11 cellular contexts compared by ENCODE assay signal in the genomic region with DNA sequence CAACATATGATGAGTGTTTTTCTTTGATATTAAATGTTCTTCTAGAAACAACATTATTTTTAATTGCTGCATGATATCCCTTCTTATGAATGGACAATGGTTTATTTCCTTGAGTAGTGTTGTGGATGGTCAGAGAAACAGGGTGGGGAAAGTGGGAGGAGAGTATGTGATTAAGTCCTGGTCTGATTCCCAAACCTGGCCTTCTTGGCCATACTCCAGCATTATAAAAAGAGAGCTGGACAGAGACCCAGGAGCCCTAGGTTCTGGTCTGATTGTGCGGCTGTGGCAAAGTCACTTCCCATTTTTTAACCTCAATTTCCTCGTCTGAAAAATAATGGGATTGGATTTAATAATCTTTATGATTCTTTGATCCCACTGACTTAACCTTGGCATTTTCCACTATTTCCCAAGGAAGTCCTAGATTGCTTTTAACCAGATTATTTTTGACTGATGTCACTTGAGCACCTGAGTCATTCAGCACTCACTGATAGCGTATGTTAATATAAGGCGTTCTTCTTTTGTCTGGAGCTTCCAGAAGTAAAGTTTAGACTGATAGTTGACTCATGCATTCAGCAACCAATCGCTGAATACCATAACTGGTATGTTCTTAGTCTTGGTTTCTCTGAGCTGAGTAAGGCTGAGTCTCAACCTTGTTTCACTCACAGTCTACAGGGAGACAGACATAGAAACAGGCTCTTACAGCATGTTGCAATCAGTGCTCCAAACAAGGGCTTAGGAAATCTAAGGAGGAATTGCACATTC. TPM values are rescaled to one million over a fixed set of nuclear protein-coding genes. Genes with fewer than 3 reads are reported as not detected.
DNase-seq lines count a peak whose midpoint lies in the region; ATAC-seq, FAIRE-seq and TF ChIP-seq lines count a peak whose summit lies in the region.
"Had no signal": no experiment of that assay in that cellular context is flagged by ENCODE, and none has a peak within 500 bp of the region (broad histone marks: within the 10 kb centered on the region; RNA-seq: fewer than 3 reads in every experiment).

No MANE protein-coding gene starts in this region.

- H3K4me3 Mint-ChIP-seq in H9: no peak overlapping the region

- H3K27ac Mint-ChIP-seq in H9: no peak overlapping the region
- H3K27ac Mint-ChIP-seq: activated naive CD4-positive, alpha-beta T cell treated with anti-CD3 and anti-CD28 coated beads, Interleukin-2, amount 50 U/mL, for 72 hours had no signal

- no peak overlapping the region for H3K4me3 ChIP-seq in RWPE2 (ENCODE audit: severe bottlenecking)

- H3K27ac ChIP-seq in RWPE2 (ENCODE audit: poor library complexity, severe bottlenecking): peak overlapping the region; percentile 97
- H3K27ac ChIP-seq in H9 (ENCODE audit: insufficient read length, low read depth, low read length): no peak overlapping the region

- peak; percentile 98 for ATAC-seq in RWPE2 (ENCODE audit: low read depth)
- ATAC-seq in sciatic nerve: peak; percentile 88
- no peak for ATAC-seq in HG03097 (IDR thresholded peaks at IDR 0.05; ENCODE audit: low FRiP score, unreplicated experiment)

- H3K4me1 Mint-ChIP-seq in H9: peaks cover 10% of the 10 kb centered on the region in 2 experiments

- intact Hi-C loops in sciatic nerve (cut with DNase I): no loop called here

- H4K8ac ChIP-seq in H9 (replicated peaks; ENCODE audit: insufficient read length, low read depth, low read length): no peak overlapping the region

- H2BK5ac ChIP-seq in H9 (ENCODE audit: insufficient read length, low read length): no peak overlapping the region

- H3K27me3 ChIP-seq in RWPE2 (ENCODE audit: insufficient read depth, poor library complexity, severe bottlenecking) (no peaks in the 10 kb centered on the region), H9 (ENCODE audit: insufficient read depth, low read length) (no peaks in the 10 kb centered on the region)

- H3K9ac ChIP-seq in H9 (ENCODE audit: extremely low read depth, insufficient read length, low read length): no peak overlapping the region

- peaks cover 5 to 7% of the 10 kb centered on the region in 2 experiments; a peak in 3 of 5 replicates for H3K9me3 Mint-ChIP-seq in H9

- no peak overlapping the region for H3K14ac ChIP-seq in H9 (ENCODE audit: insufficient read depth, low read length)

- H3K79me1 ChIP-seq in H9 (ENCODE audit: insufficient read depth, low read depth, low read length, poor library complexity, severe bottlenecking): no peaks in the 10 kb centered on the region

- peak; percentile 97 for DNase-seq in EL
- peak; percentile 70 for DNase-seq in RWPE2 (ENCODE audit: low spot score)
- DNase-seq in fibroblast of the conjunctiva (ENCODE audit: low read depth): peak; percentile 98
- DNase-seq in sciatic nerve (ENCODE audit: low spot score): no peak
- no peak for DNase-seq in activated CD4-positive, CD25-positive, alpha-beta regulatory T cell treated with anti-CD3 and anti-CD28 coated beads, Interleukin-2, amount 50 U/mL, for 72 hours
- no peak for DNase-seq in H9
- DNase-seq in GM12892 (ENCODE audit: insufficient read length): no peak
- DNase-seq: NCI-H1436 treated with DMSO at 0.1 percent for 48 hours, T-helper 1 cell had no signal

- H2BK12ac ChIP-seq in H9 (ENCODE audit: insufficient read length, low read depth, low read length): no peak overlapping the region

- no peak for TF ChIP-seq CTCF in RWPE2 (IDR thresholded peaks at IDR 0.05; ENCODE audit: poor library complexity, severe bottlenecking)
- TF ChIP-seq CTCF in H9 (conservative IDR thresholded peaks at IDR 0.05): no peak

- H3K4me1 ChIP-seq in RWPE2 (ENCODE audit: insufficient read depth, poor library complexity, severe bottlenecking): peaks cover 48% of the 10 kb centered on the region
- no peaks in the 10 kb centered on the region; the same call in 1 of the 2 replicates for H3K4me1 ChIP-seq in H9 (ENCODE audit: insufficient read depth, low read length)

- no peak for FAIRE-seq in GM12892 (lab: Jason Lieb, UNC)

- H3K4ac ChIP-seq in H9 (ENCODE audit: low read depth, low read length): no peak overlapping the region

- TF ChIP-seq POLR2A in GM12892 (IDR thresholded peaks at IDR 0.05; ENCODE audit: low read depth, low read length): no peak

- H2BK120ac ChIP-seq in H9 (ENCODE audit: low read depth, low read length, poor library complexity, severe bottlenecking): no peak overlapping the region

- no peak overlapping the region for H3K56ac ChIP-seq in H9 (ENCODE audit: insufficient read length, low read depth, low read length)

- no peaks in the 10 kb centered on the region for H3K9me3 ChIP-seq in RWPE2 (ENCODE audit: severe bottlenecking)
- H3K9me3 ChIP-seq in H9 (ENCODE audit: control insufficient read depth, low read depth, low read length): no peaks in the 10 kb centered on the region

- H3K4me2 ChIP-seq in H9 (ENCODE audit: insufficient read depth, insufficient read length, low read length): no peak overlapping the region

- no peak overlapping the region for H4K91ac ChIP-seq in H9 (ENCODE audit: insufficient read length, low read depth, low read length)

- no peak overlapping the region for H2BK20ac ChIP-seq in H9 (ENCODE audit: low read depth, low read length, poor library complexity, severe bottlenecking)

- no CpG with 5 or more reads among the region's 5 CpGs for WGBS in H9 (ENCODE audit: extremely low coverage, insufficient read length, low lambda C conversion rate)

- H3K27me3 Mint-ChIP-seq in H9 (ENCODE audit: low read depth): no peaks in the 10 kb centered on the region

- H3K23me2 ChIP-seq in H9 (ENCODE audit: insufficient read length, low read depth, low read length, poor library complexity, severe bottlenecking): no peaks in the 10 kb centered on the region

- no peak overlapping the region for H4K5ac ChIP-seq in H9 (ENCODE audit: insufficient read length, low read depth, low read length)

- peaks cover 0 to 7% (median 6%) of the 10 kb centered on the region in 3 experiments; a peak in 2 of 7 replicates for H3K36me3 Mint-ChIP-seq in H9 (ENCODE audit: insufficient read depth in 1 of 3, low read depth in 3 of 3)
- H3K36me3 Mint-ChIP-seq: activated naive CD4-positive, alpha-beta T cell treated with anti-CD3 and anti-CD28 coated beads, Interleukin-2, amount 50 U/mL, for 72 hours had no signal

- no peak overlapping the region for H2AFZ ChIP-seq in H9 (ENCODE audit: low read length)

- no peak overlapping the region for H3T11ph ChIP-seq in H9 (ENCODE audit: low read length)

- no peak overlapping the region for H2BK15ac ChIP-seq in H9 (ENCODE audit: low read depth, low read length)

- no peak overlapping the region for H3K23ac ChIP-seq in H9 (ENCODE audit: insufficient read length, low read depth, low read length)

- no peak overlapping the region for H2AK5ac ChIP-seq in H9 (ENCODE audit: insufficient read length, low read length)

- H3K18ac ChIP-seq in H9 (ENCODE audit: insufficient read length, low read depth, low read length): no peak overlapping the region

- H3K79me2 ChIP-seq in H9 (ENCODE audit: insufficient read depth, low read length): no peaks in the 10 kb centered on the region

- H4K20me1 ChIP-seq in H9 (ENCODE audit: control insufficient read depth, insufficient read depth, insufficient read length): no peaks in the 10 kb centered on the region

- peaks cover 76% of the 10 kb centered on the region for H3K36me3 ChIP-seq in RWPE2 (ENCODE audit: low read depth)

RNA-seq across cellular contexts. Expression of a gene that starts 26.2 kb away (rescaled TPM):
- total RNA-seq in sciatic nerve (103 TPM), H9 (2021) (1.5 and 1.6 TPM in 2 replicates)
- polyA plus RNA-seq in GM12892 (2012; ENCODE audit: missing spikeins): 0.06 TPM

Comparison
In these comparisons a context has a peak if more than half of its experiments do, and no peak if none do; other contexts are left out.
1. DNase-seq: peak in EL (single experiment), RWPE2 (single experiment) and fibroblast of the conjunctiva (single experiment); none in sciatic nerve (single experiment), activated CD4-positive, CD25-positive, alpha-beta regulatory T cell treated with anti-CD3 and anti-CD28 coated beads, Interleukin-2, amount 50 U/mL, for 72 hours (single experiment), H9 (single experiment) and GM12892 (single experiment).
2. RNA of a gene that starts 26.2 kb away (total RNA-seq): 103 TPM in sciatic nerve (single experiment); 1.5 to 1.6 TPM in H9; every median in the first group is over 10 times any median in the second.